In the genomic region with DNA sequence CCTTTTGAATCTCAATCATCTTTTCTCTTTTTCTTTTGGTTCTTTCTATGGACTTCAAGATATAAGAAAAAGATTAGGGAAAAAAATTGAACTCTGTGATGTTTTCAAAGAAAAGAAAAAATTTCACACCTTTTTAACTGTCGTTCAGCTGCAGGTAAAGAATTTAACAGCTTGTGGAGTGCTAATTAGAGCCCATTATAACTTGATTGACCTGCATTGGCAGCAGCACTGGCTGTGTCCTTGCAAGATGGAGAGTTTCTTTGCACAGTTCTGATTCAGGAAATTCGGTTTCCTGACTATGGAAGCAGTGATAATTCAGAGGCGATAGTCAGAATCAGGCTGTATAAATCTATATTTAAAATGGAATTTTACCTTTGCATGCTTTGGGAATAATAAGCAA, we compare ENCODE assay signal across 27 cellular contexts.
"Had no signal": no experiment of that assay in that cellular context is flagged by ENCODE, and none has a peak within 500 bp of the region (broad histone marks: within the 10 kb centered on the region; RNA-seq: fewer than 3 reads in every experiment).

No MANE protein-coding gene starts in this region.

- H3K9ac ChIP-seq: KMS-11 had no signal

- H3K4me2 ChIP-seq: KMS-11, PC-9 had no signal

- H3K27ac ChIP-seq: KMS-11, PC-9, RWPE1, SJCRH30, SK-N-MC had no signal

- DNase-seq: Karpas-422, KBM-7, MM.1S, MV-4-11, NCI-H1092, NCI-H1105, NCI-H1417 treated with DMSO at 0.1 percent for 48 hours, NCI-H1436 treated with DMSO at 0.1 percent for 48 hours, NCI-H1694 treated with DMSO at 0.1 percent for 48 hours, NCI-H1930, NCI-H2029 treated with DMSO at 0.1 percent for 48 hours, NCI-H2081 treated with DMSO at 0.1 percent for 48 hours, NCI-H2107, NCI-H2171, NCI-H226, NCI-H446 treated with DMSO at 0.1 percent for 48 hours, NCI-H510A, NCI-H524, NCI-H526, NCI-H774, PC-9, SHP77, SIG-M5, SJCRH30 had no signal

- H3K27me3 ChIP-seq: SJCRH30 had no signal

- H3K4me1 ChIP-seq: SJCRH30 had no signal

- H3K4me3 ChIP-seq: PC-9, SJCRH30, SK-N-MC had no signal

- H3K36me3 ChIP-seq: SJCRH30 had no signal
